In the genomic region with DNA sequence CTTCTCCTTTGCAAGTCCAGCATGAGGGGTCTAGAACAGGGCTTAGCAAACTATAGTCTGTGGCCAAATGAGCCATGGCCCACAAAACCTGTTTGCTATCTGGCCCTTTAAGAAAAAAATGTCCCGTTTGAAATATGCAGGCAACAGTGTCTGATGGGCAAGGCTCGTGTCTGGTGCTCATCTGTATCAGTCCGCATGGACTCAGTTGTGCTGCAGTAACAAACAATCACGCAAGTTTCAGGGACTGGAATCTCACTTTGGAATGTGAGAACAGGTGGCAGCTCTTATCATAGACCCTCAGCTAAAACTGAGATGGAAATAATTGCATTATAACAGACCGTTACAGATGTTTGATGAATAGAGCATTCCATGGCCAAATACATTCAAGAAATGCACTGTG, we compare ENCODE assay signal across 42 cellular contexts. TPM values are rescaled to one million over a fixed set of nuclear protein-coding genes. Genes with fewer than 3 reads are reported as not detected.
"Had no signal": no experiment of that assay in that cellular context is flagged by ENCODE, and none has a peak within 500 bp of the region (broad histone marks: within the 10 kb centered on the region; RNA-seq: fewer than 3 reads in every experiment).

No MANE protein-coding gene starts in this region.

- H3K9me3 ChIP-seq: adrenal gland, ascending aorta, body of pancreas, breast epithelium had no signal

- H3K36me3 ChIP-seq: adrenal gland, ascending aorta, brain microvascular endothelial cell, breast epithelium, cardiac muscle cell had no signal

- H3K9me3 Mint-ChIP-seq: activated naive CD4-positive, alpha-beta T cell treated with anti-CD3 and anti-CD28 coated beads, Interleukin-2, amount 50 U/mL, for 24 hours had no signal

- FAIRE-seq: astrocyte had no signal

- H3K27me3 ChIP-seq: adrenal gland, ascending aorta, body of pancreas, brain microvascular endothelial cell, breast epithelium, cardiac muscle cell had no signal

- H3K27ac ChIP-seq: adrenal gland, ascending aorta, body of pancreas, brain microvascular endothelial cell, breast epithelium, cardiac muscle cell had no signal

- ATAC-seq: activated naive CD4-positive, alpha-beta T cell treated with anti-CD3 and anti-CD28 coated beads, Interleukin-2, amount 50 U/mL, for 72 hours; activated naive CD8-positive, alpha-beta T cell treated with anti-CD3 and anti-CD28 coated beads, Interleukin-2, amount 50 U/mL, for 24 hours; activated T-cell treated with anti-CD3 and anti-CD28 coated beads, Interleukin-2, amount 50 U/mL, for 4 hours; activated T-cell treated with anti-CD3 and anti-CD28 coated beads, Interleukin-2, amount 50 U/mL, for 72 hours; activated T-helper 17 cell treated with anti-CD3 and anti-CD28 coated beads, Interleukin-2, amount 50 U/mL, for 72 hours; body of pancreas had no signal

- H3K4me3 ChIP-seq: adrenal gland, ascending aorta, body of pancreas, breast epithelium, cardiac muscle cell had no signal

- H3K36me3 Mint-ChIP-seq: activated naive CD4-positive, alpha-beta T cell treated with anti-CD3 and anti-CD28 coated beads, Interleukin-2, amount 10 ng/mL, durations not matched to agents 7 days and 5 days; activated naive CD4-positive, alpha-beta T cell treated with anti-CD3 and anti-CD28 coated beads, Interleukin-2, amount 50 U/mL, for 24 hours; activated naive CD8-positive, alpha-beta T cell; brain had no signal

- H3K27ac Mint-ChIP-seq: activated naive CD4-positive, alpha-beta T cell treated with anti-CD3 and anti-CD28 coated beads for 36 hours; activated naive CD4-positive, alpha-beta T cell treated with anti-CD3 and anti-CD28 coated beads, Interleukin-2, amount 10 ng/mL, durations not matched to agents 7 days and 5 days; activated naive CD4-positive, alpha-beta T cell treated with anti-CD3 and anti-CD28 coated beads, Interleukin-2, amount 50 U/mL, for 24 hours; activated naive CD4-positive, alpha-beta T cell treated with anti-CD3 and anti-CD28 coated beads, Interleukin-2, amount 50 U/mL, for 72 hours; activated naive CD8-positive, alpha-beta T cell; activated naive CD8-positive, alpha-beta T cell treated with anti-CD3 and anti-CD28 coated beads for 36 hours; activated naive CD8-positive, alpha-beta T cell treated with anti-CD3 and anti-CD28 coated beads, Interleukin-2, amount 10 ng/mL, durations not matched to agents 7 days and 5 days; activated naive CD8-positive, alpha-beta T cell treated with anti-CD3 and anti-CD28 coated beads, Interleukin-2, amount 50 U/mL, for 24 hours; activated T-cell treated with anti-CD3 and anti-CD28 coated beads, Interleukin-2, amount 50 U/mL, for 24 hours; activated T-cell treated with anti-CD3 and anti-CD28 coated beads, Interleukin-2, amount 50 U/mL, for 72 hours; activated T-helper 1 cell treated with anti-CD3 and anti-CD28 coated beads, Interleukin-12 subunit alpha, Interleukin-12 subunit beta, Interleukin-2, Interleukin-4 antibody, amounts not matched to agents 30 ng/mL and 10 ng/mL and 1 ng/mL, durations not matched to agents 14 hours and 24 hours and 36 hours; activated T-helper 17 cell treated with anti-CD3 and anti-CD28 coated beads, Interleukin-2, amount 50 U/mL, for 72 hours; activated T-helper 2 cell treated with anti-CD3 and anti-CD28 coated beads, Interferon-gamma antibody, Interleukin-2, Interleukin-4, amounts not matched to agents 10 μg/mL and 5 μg/mL and 100 μg/mL, durations not matched to agents 14 hours and 24 hours and 36 hours; brain had no signal

- H3K4me1 ChIP-seq: adrenal gland, ascending aorta, body of pancreas, breast epithelium had no signal

- H3K4me3 Mint-ChIP-seq: activated naive CD4-positive, alpha-beta T cell treated with anti-CD3 and anti-CD28 coated beads for 36 hours; activated naive CD4-positive, alpha-beta T cell treated with anti-CD3 and anti-CD28 coated beads, Interleukin-2, amount 10 ng/mL, durations not matched to agents 7 days and 5 days; activated naive CD4-positive, alpha-beta T cell treated with anti-CD3 and anti-CD28 coated beads, Interleukin-2, amount 50 U/mL, for 24 hours; activated naive CD8-positive, alpha-beta T cell; activated naive CD8-positive, alpha-beta T cell treated with anti-CD3 and anti-CD28 coated beads for 36 hours; activated naive CD8-positive, alpha-beta T cell treated with anti-CD3 and anti-CD28 coated beads, Interleukin-2, amount 10 ng/mL, durations not matched to agents 7 days and 5 days; activated naive CD8-positive, alpha-beta T cell treated with anti-CD3 and anti-CD28 coated beads, Interleukin-2, amount 50 U/mL, for 24 hours; activated T-cell treated with anti-CD3 and anti-CD28 coated beads, Interleukin-2, amount 50 U/mL, for 24 hours; activated T-cell treated with anti-CD3 and anti-CD28 coated beads, Interleukin-2, amount 50 U/mL, for 4 hours; activated T-cell treated with anti-CD3 and anti-CD28 coated beads, Interleukin-2, amount 50 U/mL, for 72 hours; activated T-helper 1 cell treated with anti-CD3 and anti-CD28 coated beads, Interleukin-12 subunit alpha, Interleukin-12 subunit beta, Interleukin-2, Interleukin-4 antibody, amounts not matched to agents 30 ng/mL and 10 ng/mL and 1 ng/mL, durations not matched to agents 14 hours and 24 hours and 36 hours; activated T-helper 17 cell treated with anti-CD3 and anti-CD28 coated beads, Interleukin-2, amount 50 U/mL, for 72 hours; brain; central memory CD8-positive, alpha-beta T cell had no signal

- H3K4me1 Mint-ChIP-seq: brain had no signal

- DNase-seq: activated effector memory CD4-positive, alpha-beta T cell treated with anti-CD3 and anti-CD28 coated beads, Interleukin-2, amount 50 U/mL, for 16 hours; activated effector memory CD4-positive, alpha-beta T cell treated with Interleukin-2 at 50 U/mL for 16 hours; activated gamma-delta T cell; activated gamma-delta T cell treated with Interleukin-2 at 50 U/mL for 16 hours; activated naive CD4-positive, alpha-beta T cell; activated naive CD4-positive, alpha-beta T cell treated with anti-CD3 and anti-CD28 coated beads for 36 hours; activated naive CD4-positive, alpha-beta T cell treated with anti-CD3 and anti-CD28 coated beads, Interleukin-2, amount 10 ng/mL, durations not matched to agents 7 days and 5 days; activated naive CD4-positive, alpha-beta T cell treated with anti-CD3 and anti-CD28 coated beads, Interleukin-2, amount 50 U/mL, for 16 hours; activated naive CD4-positive, alpha-beta T cell treated with Interleukin-2 at 50 U/mL for 16 hours; activated naive CD8-positive, alpha-beta T cell treated with anti-CD3 and anti-CD28 coated beads for 36 hours; activated naive CD8-positive, alpha-beta T cell treated with anti-CD3 and anti-CD28 coated beads, Interleukin-2, amount 10 ng/mL, durations not matched to agents 7 days and 5 days; activated naive CD8-positive, alpha-beta T cell treated with anti-CD3 and anti-CD28 coated beads, Interleukin-2, amount 50 U/mL, for 24 hours; activated T-cell treated with anti-CD3 and anti-CD28 coated beads, Interleukin-2, amount 50 U/mL, for 1 hour; activated T-cell treated with anti-CD3 and anti-CD28 coated beads, Interleukin-2, amount 50 U/mL, for 24 hours; activated T-cell treated with anti-CD3 and anti-CD28 coated beads, Interleukin-2, amount 50 U/mL, for 4 hours; activated T-cell treated with anti-CD3 and anti-CD28 coated beads, Interleukin-2, amount 50 U/mL, for 48 hours; activated T-cell treated with anti-CD3 and anti-CD28 coated beads, Interleukin-2, amount 50 U/mL, for 72 hours; adrenal gland; amniotic stem cell; amygdala; anterior cingulate cortex; aorta; body of pancreas; brain microvascular endothelial cell; caudate nucleus; central memory CD4-positive, alpha-beta T cell; cerebellar nuclear complex had no signal

RNA-seq across cellular contexts. Expression of a gene that starts 19.1 kb away (rescaled TPM):
- total RNA-seq: activated naive CD4-positive, alpha-beta T cell treated with anti-CD3 and anti-CD28 coated beads for 36 hours; activated naive CD4-positive, alpha-beta T cell treated with anti-CD3 and anti-CD28 coated beads, Interleukin-2, amount 50 U/mL, for 72 hours; activated naive CD8-positive, alpha-beta T cell treated with anti-CD3 and anti-CD28 coated beads for 36 hours; activated naive CD8-positive, alpha-beta T cell treated with anti-CD3 and anti-CD28 coated beads, Interleukin-2, amount 10 ng/mL, durations not matched to agents 7 days and 5 days; activated T-cell treated with anti-CD3 and anti-CD28 coated beads, Interleukin-2, amount 50 U/mL, for 4 hours; activated T-cell treated with anti-CD3 and anti-CD28 coated beads, Interleukin-2, amount 50 U/mL, for 72 hours; activated T-helper 1 cell treated with anti-CD3 and anti-CD28 coated beads, Interleukin-12 subunit alpha, Interleukin-12 subunit beta, Interleukin-2, Interleukin-4 antibody, amounts not matched to agents 30 ng/mL and 10 ng/mL and 1 ng/mL, durations not matched to agents 14 hours and 24 hours and 36 hours; activated T-helper 17 cell treated with anti-CD3 and anti-CD28 coated beads, Interleukin-2, amount 50 U/mL, for 72 hours; activated T-helper 2 cell treated with anti-CD3 and anti-CD28 coated beads, Interferon-gamma antibody, Interleukin-2, Interleukin-4, amounts not matched to agents 10 μg/mL and 5 μg/mL and 100 μg/mL, durations not matched to agents 14 hours and 24 hours and 36 hours; aorta; ascending aorta; astrocyte; body of pancreas; bronchial epithelial cell; cardiac muscle cell; chondrocyte had no signal
- polyA plus RNA-seq: adipose tissue, aorta, cardiac muscle cell had no signal

RNA-seq across cellular contexts. Expression of a gene that starts 24.9 kb away (rescaled TPM):
- total RNA-seq: astrocyte, bronchial epithelial cell, cardiac muscle cell, chondrocyte had no signal
- polyA plus RNA-seq: cardiac muscle cell had no signal
